Comparison of ENCODE assay signal across 19 cellular contexts in the genomic region with DNA sequence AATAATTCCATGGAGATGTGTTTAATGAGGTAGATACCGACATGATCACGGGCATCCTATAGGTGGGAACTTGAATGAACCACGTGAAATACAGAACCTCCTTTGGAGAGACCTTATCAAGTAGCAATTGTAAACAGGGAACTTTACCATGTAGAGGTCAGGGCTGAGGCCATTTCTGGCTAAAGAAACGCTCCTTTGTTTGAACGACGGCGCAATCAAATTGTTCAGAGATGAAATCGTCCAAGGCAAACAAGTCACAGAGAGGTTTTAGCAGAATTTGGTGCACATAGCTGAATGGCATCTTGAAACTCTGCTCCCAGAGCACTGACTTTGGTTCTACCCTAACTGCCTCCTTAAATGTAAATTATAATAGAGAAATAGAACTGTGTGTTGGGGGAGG. TPM values are rescaled to one million over a fixed set of nuclear protein-coding genes. Genes with fewer than 3 reads are reported as not detected.
DNase-seq lines count a peak whose midpoint lies in the region; ATAC-seq and TF ChIP-seq lines count a peak whose summit lies in the region.
"Had no signal": no experiment of that assay in that cellular context is flagged by ENCODE, and none has a peak within 500 bp of the region (broad histone marks: within the 10 kb centered on the region; RNA-seq: fewer than 3 reads in every experiment).

No MANE protein-coding gene starts in this region.

- H3K4me3 Mint-ChIP-seq in WTC11 = no peak overlapping the region
- H3K4me3 Mint-ChIP-seq: GM23338 had no signal

- H3K27me3 Mint-ChIP-seq in WTC11 (ENCODE audit: low read depth) = no peaks in the 10 kb centered on the region

- H3K27me3 ChIP-seq in esophagus muscularis mucosa = no peaks in the 10 kb centered on the region
- no peaks in the 10 kb centered on the region for H3K27me3 ChIP-seq in tibial nerve

- ATAC-seq in WTC11 (no peak), sciatic nerve (peak; percentile 19), HG02610 (IDR thresholded peaks at IDR 0.05; ENCODE audit: unreplicated experiment) (no peak)
- ATAC-seq: GM23338, K562 had no signal

- CTCF ChIA-PET in WTC11 (lab: Charles Lee) = no interaction called here

- H3K27ac Mint-ChIP-seq in WTC11 = no peak overlapping the region
- H3K27ac Mint-ChIP-seq: GM23338 had no signal

- H3K9me3 Mint-ChIP-seq in WTC11 = no peaks in the 10 kb centered on the region
- H3K9me3 Mint-ChIP-seq: GM23338 had no signal

- H3K27ac ChIP-seq in esophagus muscularis mucosa (replicated peaks in 1 of 4) = peak overlapping the region in 3 of 4 donors; percentile 53 to 66 (median 55)
- peak overlapping the region in 3 of 4 donors; percentile 59 to 92 (median 78) for H3K27ac ChIP-seq in tibial nerve
- H3K27ac ChIP-seq: C4-2B, SK-N-MC had no signal

- POLR2A ChIA-PET in WTC11 (lab: Charles Lee) = no interaction called here

- no peaks in the 10 kb centered on the region for H3K36me3 Mint-ChIP-seq in WTC11

- H3K4me3 ChIP-seq in esophagus muscularis mucosa (no peak overlapping the region), tibial nerve (no peak overlapping the region)
- H3K4me3 ChIP-seq: GM23338, K562, SK-N-MC had no signal

- H3K9me3 ChIP-seq in esophagus muscularis mucosa (no peaks in the 10 kb centered on the region), tibial nerve (no peaks in the 10 kb centered on the region)

- H3K36me3 ChIP-seq in esophagus muscularis mucosa (peaks cover 0 to 40% (median 14%) of the 10 kb centered on the region in 4 donors), tibial nerve (peaks cover 0 to 23% (median 0%) of the 10 kb centered on the region in 3 donors)

- TF ChIP-seq POLR2A in esophagus muscularis mucosa (IDR thresholded peaks at IDR 0.05; ENCODE audit: low read depth) (no peak), tibial nerve (IDR thresholded peaks at IDR 0.05) (no peak)

- DNase-seq in WTC11 (ENCODE audit: low spot score) (no peak), esophagus muscularis mucosa (ENCODE audit: extremely low spot score) (no peak), sciatic nerve (ENCODE audit: low spot score) (no peak), tibial nerve (ENCODE audit: low spot score in 2 of 2) (no peak), NCI-H146 (lab: John Stamatoyannopoulos, UW) (no peak)
- DNase-seq in effector CD8-positive, alpha-beta T cell (lab: John Stamatoyannopoulos, UW) = no peak
- DNase-seq: ACHN, DMS 273 treated with DMSO at 0.1 percent for 48 hours, HCEC 1CT, NCI-H1092 treated with DMSO at 0.1 percent for 48 hours, NCI-H1694, NCI-H2227 treated with DMSO at 0.1 percent for 48 hours, NCI-H524, SHP77 had no signal

- WGBS in esophagus muscularis mucosa = 81% methylated on average over 8 of the region's 8 CpGs
- WGBS in tibial nerve, 2 donors = 46 to 60% methylated on average over 8 of the region's 8 CpGs

- H3K4me1 Mint-ChIP-seq in WTC11 = peaks cover 15% of the 10 kb centered on the region

- TF ChIP-seq EP300 in esophagus muscularis mucosa (IDR thresholded peaks at IDR 0.05) (no peak), tibial nerve (IDR thresholded peaks at IDR 0.05) (no peak)

- TF ChIP-seq CTCF in WTC11 (IDR thresholded peaks at IDR 0.05) = no peak
- no peak for TF ChIP-seq CTCF in esophagus muscularis mucosa (IDR thresholded peaks at IDR 0.05)
- TF ChIP-seq CTCF in tibial nerve (IDR thresholded peaks at IDR 0.05) = no peak

- peaks cover 0 to 61% (median 58%) of the 10 kb centered on the region in 4 donors for H3K4me1 ChIP-seq in esophagus muscularis mucosa
- H3K4me1 ChIP-seq in tibial nerve = peaks cover 0 to 77% (median 36%) of the 10 kb centered on the region in 4 donors

- intact Hi-C loops in esophagus muscularis mucosa (cut with DNase I) (no loop called here), sciatic nerve (cut with DNase I) (no loop called here)

TF ChIP-seq in WTC11, 78 proteins besides CTCF, POLR2A, EP300 and RAD21:
- TF ChIP-seq GABPB1 (CRISPR knock-in tag; IDR thresholded peaks at IDR 0.05) (peak; percentile 60; the same call in 1 of the 2 replicates), TEAD4 (CRISPR knock-in tag; IDR thresholded peaks at IDR 0.05) (no peak)
- TF ChIP-seq, protein P1, sequence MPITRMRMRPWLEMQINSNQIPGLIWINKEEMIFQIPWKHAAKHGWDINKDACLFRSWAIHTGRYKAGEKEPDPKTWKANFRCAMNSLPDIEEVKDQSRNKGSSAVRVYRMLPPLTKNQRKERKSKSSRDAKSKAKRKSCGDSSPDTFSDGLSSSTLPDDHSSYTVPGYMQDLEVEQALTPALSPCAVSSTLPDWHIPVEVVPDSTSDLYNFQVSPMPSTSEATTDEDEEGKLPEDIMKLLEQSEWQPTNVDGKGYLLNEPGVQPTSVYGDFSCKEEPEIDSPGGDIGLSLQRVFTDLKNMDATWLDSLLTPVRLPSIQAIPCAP (CRISPR knock-in tag; IDR thresholded peaks at IDR 0.05) = no peak

RNA-seq across cellular contexts. Expression of a gene that starts 9.8 kb away (rescaled TPM):
- 3.9 to 4.9 TPM (median 4.1 TPM) in 3 replicates for total RNA-seq in WTC11 (2021)
- total RNA-seq in esophagus muscularis mucosa = 10 to 100 TPM; 18.7 to 30.9 (median 21.8) TPM
- total RNA-seq in sciatic nerve = 73.3 TPM
- 10 to 100 TPM; 21.1 to 46.8 (median 35.3) TPM for total RNA-seq in tibial nerve
- total RNA-seq: K562 had no signal
